In genomic region chr7:44973610-44974401, GRCh38 we compare ENCODE assay signal across 8 cellular contexts. TPM values are rescaled to one million over a fixed set of nuclear protein-coding genes. Genes with fewer than 3 reads are reported as not detected.
DNase-seq lines count a peak whose midpoint lies in the region; ATAC-seq and TF ChIP-seq lines count a peak whose summit lies in the region.

No MANE protein-coding gene starts in this region.

- H3K27ac ChIP-seq in body of pancreas (no peak overlapping the region), lower lobe of right lung (no peak overlapping the region)

- peak; percentile 49 for DNase-seq in stimulated activated CD4-positive, alpha-beta T cell treated with anti-CD3 and anti-CD28 coated beads, Interleukin-12 subunit alpha, Interleukin-12 subunit beta, amount 100 ng/mL, for 4 hours
- DNase-seq in stimulated activated CD4-positive, alpha-beta T cell treated with anti-CD3 and anti-CD28 coated beads, Interleukin-2, amount 100 ng/mL, for 48 hours = no peak
- peak; percentile 57 for DNase-seq in T follicular helper cell (ENCODE audit: low read depth)
- DNase-seq in body of pancreas = peak; percentile 49 to 77 (median 64)
- no peak for DNase-seq in lower lobe of right lung
- no peak for DNase-seq in C1 segment of cervical spinal cord (lab: John Stamatoyannopoulos, UW)
- DNase-seq in NCI-H2227 treated with DMSO at 0.1 percent for 48 hours (lab: John Stamatoyannopoulos, UW) = no peak

- peak; percentile 67 for ATAC-seq in body of pancreas
- ATAC-seq in lower lobe of right lung = peak; percentile 29 to 39
- ATAC-seq in GM21423 (IDR thresholded peaks at IDR 0.05; ENCODE audit: unreplicated experiment) = no peak

- no peaks in the 10 kb centered on the region for H3K27me3 ChIP-seq in body of pancreas
- H3K27me3 ChIP-seq in lower lobe of right lung (ENCODE audit: low read depth) = no peaks in the 10 kb centered on the region

- 40 to 80% methylated on average over 1 to 10 of the region's 10 CpGs for WGBS in body of pancreas, 2 donors

- H3K4me3 ChIP-seq in body of pancreas = no peak overlapping the region
- no peak overlapping the region for H3K4me3 ChIP-seq in lower lobe of right lung

- TF ChIP-seq POLR2A in body of pancreas (IDR thresholded peaks at IDR 0.05) = no peak

- H3K9me3 ChIP-seq in body of pancreas (no peaks in the 10 kb centered on the region), lower lobe of right lung (no peaks in the 10 kb centered on the region)

- H3K4me1 ChIP-seq in body of pancreas (peaks cover 5% of the 10 kb centered on the region), lower lobe of right lung (peaks cover 27% of the 10 kb centered on the region)

- intact Hi-C loops in body of pancreas (cut with DNase I) (loop anchor here (5.0 kb wide), 1 partner anchor 158 kb away; no protein-coding TSS in a partner anchor), lower lobe of right lung (cut with DNase I) (no loop called here)

- TF ChIP-seq CTCF in body of pancreas (IDR thresholded peaks at IDR 0.05) (peak; percentile 26 to 69 (median 46)), lower lobe of right lung (IDR thresholded peaks at IDR 0.05) (peak; percentile 63)

- no peaks in the 10 kb centered on the region for H3K36me3 ChIP-seq in body of pancreas (replicated peaks in 1 of 2; ENCODE audit: insufficient read depth in 1 of 2, low read depth in 2 of 2)
- H3K36me3 ChIP-seq in lower lobe of right lung = peaks cover 6% of the 10 kb centered on the region

RNA-seq across cellular contexts. Expression of gene MYO1G, which starts 5.0 kb away (rescaled TPM):
- total RNA-seq in body of pancreas (1 to 10 TPM; 2.3 to 3.3 TPM), lower lobe of right lung (36.3 TPM)

RNA-seq across cellular contexts. Expression of gene CCM2, which starts 26.2 kb away (rescaled TPM):
- 10 to 100 TPM; 19.4 to 22.3 TPM for total RNA-seq in body of pancreas
- total RNA-seq in lower lobe of right lung = 45.7 TPM

Comparison
In these comparisons a context has a peak if more than half of its experiments do, and no peak if none do; other contexts are left out.
1. DNase-seq: peak in stimulated activated CD4-positive, alpha-beta T cell treated with anti-CD3 and anti-CD28 coated beads, Interleukin-12 subunit alpha, Interleukin-12 subunit beta, amount 100 ng/mL, for 4 hours (single experiment), T follicular helper cell (single experiment) and body of pancreas (4 of 4); none in stimulated activated CD4-positive, alpha-beta T cell treated with anti-CD3 and anti-CD28 coated beads, Interleukin-2, amount 100 ng/mL, for 48 hours (0 of 2), lower lobe of right lung (single experiment), C1 segment of cervical spinal cord (0 of 14) and NCI-H2227 treated with DMSO at 0.1 percent for 48 hours (single experiment).